23 cellular contexts compared by ENCODE assay signal in the genomic region with DNA sequence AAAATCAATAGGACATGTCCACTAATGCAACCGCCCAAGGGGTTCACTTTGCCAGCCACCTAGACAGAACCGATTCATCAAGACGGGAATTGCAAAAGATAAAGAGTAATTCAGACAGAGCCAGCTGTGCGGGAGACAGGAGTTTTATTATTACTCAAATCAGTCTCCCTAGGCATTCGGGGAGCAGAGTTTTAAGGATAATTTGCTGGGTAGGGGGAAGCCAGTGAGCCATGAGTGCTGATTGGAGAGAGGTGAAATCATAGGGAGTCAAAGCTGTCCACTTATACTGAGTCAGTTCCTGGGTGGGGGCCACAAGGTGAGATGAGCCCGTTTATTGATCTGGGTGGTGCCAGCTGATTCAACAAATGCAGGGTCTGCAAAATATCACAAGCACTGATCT. TPM values are rescaled to one million over a fixed set of nuclear protein-coding genes. Genes with fewer than 3 reads are reported as not detected.
DNase-seq lines count a peak whose midpoint lies in the region; ATAC-seq and TF ChIP-seq lines count a peak whose summit lies in the region.
"Had no signal": no experiment of that assay in that cellular context is flagged by ENCODE, and none has a peak within 500 bp of the region (broad histone marks: within the 10 kb centered on the region; RNA-seq: fewer than 3 reads in every experiment).

No MANE protein-coding gene starts in this region.

- ATAC-seq in PC-3 = peak; percentile 38
- no peak for ATAC-seq in HG02610 (IDR thresholded peaks at IDR 0.05; ENCODE audit: unreplicated experiment)
- no peak for ATAC-seq in left lung
- ATAC-seq: A549, GM12878 had no signal

- peaks cover 5% of the 10 kb centered on the region for H3K4me1 Mint-ChIP-seq in activated CD4-positive, alpha-beta T cell treated with anti-CD3 and anti-CD28 coated beads, Interleukin-2, amount 10 ng/mL, durations not matched to agents 24 days and 14 days

- no peak for TF ChIP-seq POLR2A in esophagus muscularis mucosa (IDR thresholded peaks at IDR 0.05; ENCODE audit: low read depth)

- POLR2A ChIA-PET in PC-3 (lab: Charles Lee; ENCODE audit: unreplicated experiment) = no interaction called here

- H3K9me3 ChIP-seq in PC-3 (ENCODE audit: low read length) (no peaks in the 10 kb centered on the region), esophagus muscularis mucosa (no peaks in the 10 kb centered on the region), left lung (no peaks in the 10 kb centered on the region)
- H3K9me3 ChIP-seq: A549; BE2C; BLaER1 treated with 17β-estradiol and CSF1 and Interleukin-3, amounts not matched to agents 10 nM and 100 nM had no signal

- no peak overlapping the region for H3K4me3 Mint-ChIP-seq in activated CD4-positive, alpha-beta T cell treated with anti-CD3 and anti-CD28 coated beads, Interleukin-2, amount 10 ng/mL, durations not matched to agents 24 days and 14 days
- H3K4me3 Mint-ChIP-seq: CD14-positive monocyte; CD4-positive, alpha-beta T cell; CD8-positive, alpha-beta memory T cell had no signal

- H3K9me2 ChIP-seq in PC-3 (replicated peaks; ENCODE audit: low read length) = no peaks in the 10 kb centered on the region

- TF ChIP-seq EP300 in esophagus muscularis mucosa (IDR thresholded peaks at IDR 0.05) = no peak

- H3K9me3 Mint-ChIP-seq in activated CD4-positive, alpha-beta T cell treated with anti-CD3 and anti-CD28 coated beads, Interleukin-2, amount 10 ng/mL, durations not matched to agents 24 days and 14 days = no peaks in the 10 kb centered on the region
- H3K9me3 Mint-ChIP-seq: CD14-positive monocyte; CD4-positive, alpha-beta T cell; CD8-positive, alpha-beta memory T cell had no signal

- no peak overlapping the region for H3K27ac Mint-ChIP-seq in activated CD4-positive, alpha-beta T cell treated with anti-CD3 and anti-CD28 coated beads, Interleukin-2, amount 10 ng/mL, durations not matched to agents 24 days and 14 days
- H3K27ac Mint-ChIP-seq: CD14-positive monocyte; CD4-positive, alpha-beta T cell had no signal

- H3K36me3 Mint-ChIP-seq in activated CD4-positive, alpha-beta T cell treated with anti-CD3 and anti-CD28 coated beads, Interleukin-2, amount 10 ng/mL, durations not matched to agents 24 days and 14 days (ENCODE audit: low read depth) = peaks cover 44% of the 10 kb centered on the region

- no peaks in the 10 kb centered on the region for H3F3A ChIP-seq in PC-3 (ENCODE audit: low read length, unreplicated experiment)

- 81% methylated on average over 6 of the region's 6 CpGs for WGBS in esophagus muscularis mucosa

- peaks cover 6% of the 10 kb centered on the region; the same call in 1 of the 2 replicates for H3K36me3 ChIP-seq in PC-3 (ENCODE audit: low read depth, low read length)
- H3K36me3 ChIP-seq in esophagus muscularis mucosa = peaks cover 27 to 74% (median 60%) of the 10 kb centered on the region in 4 donors
- H3K36me3 ChIP-seq in left lung = peaks cover 4 to 79% of the 10 kb centered on the region in 2 donors

- H2AFZ ChIP-seq in PC-3 (ENCODE audit: low read length) = no peak overlapping the region

- H3K4me3 ChIP-seq in PC-3 (ENCODE audit: low read length) (no peak overlapping the region), esophagus muscularis mucosa (no peak overlapping the region), left lung (no peak overlapping the region)
- H3K4me3 ChIP-seq: A549; BLaER1 treated with 17β-estradiol and CSF1 and Interleukin-3, amounts not matched to agents 10 nM and 100 nM; GM12878 had no signal

- no peaks in the 10 kb centered on the region for H4K20me1 ChIP-seq in PC-3 (ENCODE audit: low read length)

- BruUV-seq in PC-3 (replicated peaks; lab: Mats Ljungman, UMichigan) = no TSS peak

- TF ChIP-seq CTCF in PC-3 (conservative IDR thresholded peaks at IDR 0.05; ENCODE audit: low read depth, low read length) (no peak), esophagus muscularis mucosa (IDR thresholded peaks at IDR 0.05) (no peak), left lung (IDR thresholded peaks at IDR 0.05) (no peak)

- no peaks in the 10 kb centered on the region for H3K27me3 ChIP-seq in PC-3 (ENCODE audit: low read length)
- no peaks in the 10 kb centered on the region for H3K27me3 ChIP-seq in esophagus muscularis mucosa
- no peaks in the 10 kb centered on the region for H3K27me3 ChIP-seq in left lung
- H3K27me3 ChIP-seq: BE2C; BLaER1 treated with 17β-estradiol and CSF1 and Interleukin-3, amounts not matched to agents 10 nM and 100 nM had no signal

- CTCF ChIA-PET in PC-3 (lab: Charles Lee) = no interaction called here

- no peaks in the 10 kb centered on the region for H3K27me3 Mint-ChIP-seq in activated CD4-positive, alpha-beta T cell treated with anti-CD3 and anti-CD28 coated beads, Interleukin-2, amount 10 ng/mL, durations not matched to agents 24 days and 14 days
- H3K27me3 Mint-ChIP-seq: CD4-positive, alpha-beta T cell had no signal

- H3K4me2 ChIP-seq in PC-3 (ENCODE audit: low read length) = no peak overlapping the region
- H3K4me2 ChIP-seq: A549; BLaER1 treated with 17β-estradiol and CSF1 and Interleukin-3, amounts not matched to agents 10 nM and 100 nM had no signal

- H3K9ac ChIP-seq in PC-3 (ENCODE audit: low read length) = no peak overlapping the region
- H3K9ac ChIP-seq: BLaER1 treated with 17β-estradiol and CSF1 and Interleukin-3, amounts not matched to agents 10 nM and 100 nM had no signal

- H3K4me1 ChIP-seq in PC-3 (ENCODE audit: insufficient read depth, low read length) (peaks cover 15% of the 10 kb centered on the region), esophagus muscularis mucosa (peaks cover 5 to 19% (median 7%) of the 10 kb centered on the region in 4 donors), left lung (peaks cover under 1 to 10% of the 10 kb centered on the region in 2 donors)
- H3K4me1 ChIP-seq: A549, BE2C had no signal

- peaks cover 21% of the 10 kb centered on the region for H3K79me2 ChIP-seq in PC-3 (ENCODE audit: low read length)

- intact Hi-C loops in activated CD4-positive, alpha-beta T cell treated with anti-CD3 and anti-CD28 coated beads, Interleukin-2, amount 10 ng/mL, durations not matched to agents 24 days and 14 days (cut with micrococcal nuclease) = no loop called here
- intact Hi-C loops in PC-3 (cut with micrococcal nuclease) (no loop called here), esophagus muscularis mucosa (cut with DNase I) (no loop called here), left lung (cut with DNase I) (no loop called here)

- DNase-seq in activated CD4-positive, alpha-beta T cell treated with anti-CD3 and anti-CD28 coated beads, Interleukin-2, amount 10 ng/mL, durations not matched to agents 24 days and 14 days = peak; percentile 44
- no peak for DNase-seq in activated CD4-positive, alpha-beta T cell treated with anti-CD3 and anti-CD28 coated beads for 1 hour
- DNase-seq in PC-3 (peak; percentile 8), esophagus muscularis mucosa (ENCODE audit: extremely low spot score) (peak; percentile 60), NCI-H1694 (lab: John Stamatoyannopoulos, UW) (no peak), left lung (no peak)
- DNase-seq: 8988T; ACHN; AML-193; BE2C; CD4-positive, alpha-beta T cell; CD8-positive, alpha-beta memory T cell; DMS 273 treated with DMSO at 0.1 percent for 48 hours; DMS79; EL; GDM1; GOT3; HCEC 1CT had no signal

- no peak overlapping the region for H3K27ac ChIP-seq in PC-3 (ENCODE audit: low read length)
- H3K27ac ChIP-seq in esophagus muscularis mucosa (replicated peaks in 1 of 4) = no peak overlapping the region
- H3K27ac ChIP-seq in left lung = no peak overlapping the region
- H3K27ac ChIP-seq: A549; BLaER1 treated with 17β-estradiol and CSF1 and Interleukin-3, amounts not matched to agents 10 nM and 100 nM had no signal

RNA-seq across cellular contexts. Expression of gene TMEM184C, which starts 8.5 kb away (rescaled TPM):
- total RNA-seq in activated CD4-positive, alpha-beta T cell treated with anti-CD3 and anti-CD28 coated beads, Interleukin-2, amount 10 ng/mL, durations not matched to agents 24 days and 14 days = 18.3 and 19.7 TPM in 2 replicates
- total RNA-seq in PC-3 (2014; rRNA removed) (17.5 and 19.8 TPM in 2 replicates), esophagus muscularis mucosa (10 to 100 TPM; 15.4 to 22.1 (median 16.6) TPM), left lung (10 to 100 TPM; 35.5 to 42.1 TPM)

RNA-seq across cellular contexts. Expression of gene PRMT9, which starts 58.2 kb away (rescaled TPM):
- total RNA-seq in activated CD4-positive, alpha-beta T cell treated with anti-CD3 and anti-CD28 coated beads, Interleukin-2, amount 10 ng/mL, durations not matched to agents 24 days and 14 days = 8.1 TPM in 2 replicates
- total RNA-seq in PC-3 (2014; rRNA removed) (4.6 and 6.5 TPM in 2 replicates), esophagus muscularis mucosa (1 to 10 TPM; 4.1 to 7.5 (median 6.4) TPM), left lung (1 to 10 TPM; 7.4 to 8.9 TPM)

Comparison
In these comparisons a context has a peak if more than half of its experiments do, and no peak if none do; other contexts are left out.
1. DNase-seq: peak in activated CD4-positive, alpha-beta T cell treated with anti-CD3 and anti-CD28 coated beads, Interleukin-2, amount 10 ng/mL, durations not matched to agents 24 days and 14 days (single experiment), PC-3 (single experiment) and esophagus muscularis mucosa (single experiment); none in activated CD4-positive, alpha-beta T cell treated with anti-CD3 and anti-CD28 coated beads for 1 hour (single experiment), NCI-H1694 (single experiment) and left lung (0 of 2).